23 cellular contexts compared by ENCODE assay signal in the genomic region with DNA sequence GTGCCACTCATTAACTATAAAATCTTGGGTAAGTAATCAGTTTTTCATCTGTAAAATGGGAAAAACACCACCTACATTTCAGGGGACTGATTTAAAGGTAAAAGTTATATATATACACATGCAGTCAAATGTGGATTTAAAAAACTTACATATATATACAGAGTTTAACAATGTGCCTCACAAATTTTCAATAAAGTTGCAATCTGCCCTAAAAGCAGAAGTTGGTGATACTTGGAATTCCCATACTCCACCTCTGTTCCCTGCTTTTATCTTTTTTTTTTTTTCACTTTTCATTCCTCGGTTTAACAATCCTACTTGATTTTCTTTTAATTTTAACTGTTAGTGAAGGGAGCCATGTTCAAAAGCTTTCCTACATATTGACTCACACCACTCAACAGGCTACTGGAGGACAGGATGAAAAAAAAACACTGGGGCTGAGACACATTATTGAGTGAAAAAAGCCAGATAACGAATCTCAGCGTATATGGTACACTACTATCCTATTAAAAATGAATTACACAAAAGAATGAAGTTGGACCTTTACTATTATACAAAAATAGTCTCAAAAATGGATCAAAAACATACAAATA.
"Had no signal": no experiment of that assay in that cellular context is flagged by ENCODE, and none has a peak within 500 bp of the region (broad histone marks: within the 10 kb centered on the region; RNA-seq: fewer than 3 reads in every experiment).

No MANE protein-coding gene starts in this region.

- H3K27me3 ChIP-seq: body of pancreas, sigmoid colon, thyroid gland had no signal

- H3K27me3 Mint-ChIP-seq: activated CD4-positive, alpha-beta memory T cell treated with anti-CD3 and anti-CD28 coated beads for 36 hours had no signal

- H3K4me1 ChIP-seq: parathyroid adenoma had no signal

- DNase-seq: activated CD4-positive, alpha-beta memory T cell treated with anti-CD3 and anti-CD28 coated beads for 36 hours; activated CD4-positive, alpha-beta T cell treated with anti-CD3 and anti-CD28 coated beads for 4 hours; activated CD4-positive, CD25-positive, alpha-beta regulatory T cell; activated naive CD4-positive, alpha-beta T cell treated with Interleukin-2 at 50 U/mL for 16 hours; activated T-cell treated with anti-CD3 and anti-CD28 coated beads, Interleukin-2, amount 50 U/mL, for 48 hours; anterior cingulate cortex; body of pancreas; dermis blood vessel endothelial cell; effector CD8-positive, alpha-beta T cell; foreskin melanocyte; glutamatergic neuron; hippocampal formation; mesenchymal stem cell; mucosa of descending colon; nephron progenitor cell; sigmoid colon; stimulated activated CD4-positive, alpha-beta T cell treated with anti-CD3 and anti-CD28 coated beads, Interleukin-2, amount 100 ng/mL, for 48 hours; stimulated activated CD8-positive, alpha-beta memory T cell treated with anti-CD3 and anti-CD28 coated beads, Interleukin-4, amount 100 ng/mL, for 48 hours; stimulated activated naive CD4-positive, alpha-beta T cell had no signal

- H3K4me3 Mint-ChIP-seq: activated CD4-positive, alpha-beta memory T cell treated with anti-CD3 and anti-CD28 coated beads for 36 hours; nephron progenitor cell; T-helper 1 cell treated with Interleukin-12 subunit alpha and Interleukin-12 subunit beta and Interleukin-4 antibody, amounts not matched to agents 30 μg/mL and 1 μg/mL, for 36 hours had no signal

- H3K36me3 ChIP-seq: sigmoid colon, thyroid gland had no signal

- H3K27ac ChIP-seq: body of pancreas, parathyroid adenoma, sigmoid colon had no signal

- H3K27ac Mint-ChIP-seq: activated CD4-positive, alpha-beta memory T cell treated with anti-CD3 and anti-CD28 coated beads for 36 hours; T-helper 1 cell treated with Interleukin-12 subunit alpha and Interleukin-12 subunit beta and Interleukin-4 antibody, amounts not matched to agents 30 μg/mL and 1 μg/mL, for 36 hours had no signal

- ATAC-seq: body of pancreas, esophagus mucosa, mucosa of descending colon had no signal

- H2AFZ ChIP-seq: parathyroid adenoma had no signal

- H3K4me3 ChIP-seq: body of pancreas, mucosa of descending colon, sigmoid colon, thyroid gland had no signal

- H3K9me3 Mint-ChIP-seq: activated CD4-positive, alpha-beta memory T cell treated with anti-CD3 and anti-CD28 coated beads for 36 hours; T-helper 1 cell treated with Interleukin-12 subunit alpha and Interleukin-12 subunit beta and Interleukin-4 antibody, amounts not matched to agents 30 μg/mL and 1 μg/mL, for 36 hours had no signal

- H3K9me3 ChIP-seq: body of pancreas, mucosa of descending colon, sigmoid colon, thyroid gland had no signal
